Comparison of ENCODE assay signal across 8 cellular contexts in genomic region chr2:190649035-190649797, GRCh38. TPM values are rescaled to one million over a fixed set of nuclear protein-coding genes. Genes with fewer than 3 reads are reported as not detected.
DNase-seq lines count a peak whose midpoint lies in the region; ATAC-seq and TF ChIP-seq lines count a peak whose summit lies in the region.

Gene NAB1 (plus strand): TSS chr2:190649083. CDS start chr2:190659177, 10,094 bp downstream.

- peaks cover 8 to 45% of the 10 kb centered on the region in 2 donors for H3K4me1 ChIP-seq in adrenal gland (replicated peaks in 1 of 2)

- no peak for TF ChIP-seq CTCF in CD4-positive, alpha-beta T cell (IDR thresholded peaks at IDR 0.05)
- TF ChIP-seq CTCF in adrenal gland (IDR thresholded peaks at IDR 0.05), result no peak

- H3K36me3 ChIP-seq in adrenal gland (replicated peaks in 1 of 2), result no peaks in the 10 kb centered on the region

- CTCF ChIA-PET in CD4-positive, alpha-beta T cell (lab: Charles Lee), result interaction anchor here (0.6 to 4.0 kb wide), 6 partner anchors 18 to 873 kb away, joined by 3 to 30 read pairs (median 5); no protein-coding TSS in a partner anchor

- H3K4me1 Mint-ChIP-seq in CD4-positive, alpha-beta T cell (ENCODE audit: low read depth), result peaks cover 54% of the 10 kb centered on the region

- no peaks in the 10 kb centered on the region for H3K9me3 Mint-ChIP-seq in CD4-positive, alpha-beta T cell

- H3K27me3 ChIP-seq in CD4-positive, alpha-beta T cell (ENCODE audit: control insufficient read depth, insufficient read depth, low read length), result no peaks in the 10 kb centered on the region
- H3K27me3 ChIP-seq in adrenal gland, result no peaks in the 10 kb centered on the region

- DNase-seq in CD4-positive, alpha-beta T cell, result peak in 9 of 10 experiments; percentile 26 to 61 (median 42)
- peak; percentile 41 for DNase-seq in T follicular helper cell (ENCODE audit: low read depth)
- peak; percentile 48 to 69 (median 57) for DNase-seq in adrenal gland
- DNase-seq in hepatic stellate cell (ENCODE audit: low spot score), result peak; percentile 62
- peak; percentile 84 for DNase-seq in sciatic nerve (ENCODE audit: low spot score)
- no peak for DNase-seq in DMS114 treated with DMSO at 0.1 percent for 48 hours (lab: John Stamatoyannopoulos, UW; ENCODE audit: unreplicated experiment)

- POLR2A ChIA-PET in CD4-positive, alpha-beta T cell (lab: Charles Lee), result interaction anchor here (0.6 to 2.3 kb wide), 5 partner anchors 15 to 289 kb away, joined by 3 to 26 read pairs (median 3); partner anchors contain the start of gene NEMP2

- H3K27ac Mint-ChIP-seq in CD4-positive, alpha-beta T cell, result peak within 1 kb of the TSS; percentile 93

- peak; percentile 39 for ATAC-seq in CD4-positive, alpha-beta T cell (ENCODE audit: poor library complexity)
- peak; percentile 51 for ATAC-seq in GM19397 (IDR thresholded peaks at IDR 0.05; ENCODE audit: unreplicated experiment)
- peak; percentile 26 for ATAC-seq in HG03565 (IDR thresholded peaks at IDR 0.05; ENCODE audit: unreplicated experiment)
- peak; percentile 40 for ATAC-seq in sciatic nerve

- WGBS in adrenal gland, 4 donors, result 0 to 1% (median 0%) methylated on average over 9 to 92 of the region's 95 CpGs

- H3K9me3 ChIP-seq in CD4-positive, alpha-beta T cell (ENCODE audit: control insufficient read depth, low read length), result no peaks in the 10 kb centered on the region
- H3K9me3 ChIP-seq in adrenal gland (replicated peaks in 1 of 3), result no peaks in the 10 kb centered on the region

- H3K4me3 Mint-ChIP-seq in CD4-positive, alpha-beta T cell, result peak within 1 kb of the TSS; percentile 96

- intact Hi-C loops in CD4-positive, alpha-beta T cell (cut with DNase I, micrococcal nuclease), result loop anchor here (2.0 to 10.0 kb wide), 10 partner anchors 20 to 1204 kb away; partner anchors contain the start of genes NEMP2 (in 2 of the 2), MFSD6 (in 1 of the 2), NABP1 (in 1 of the 2) and ORMDL1 (in 1 of the 2)
- intact Hi-C loops in adrenal gland (cut with DNase I) (loop anchor here in 1 of 2 donors (10.0 kb wide), 1 partner anchor 114 kb away; the partner anchor contains the start of gene NEMP2), sciatic nerve (cut with DNase I) (no loop called here)

- peak within 1 kb of the TSS; percentile 83 for H3K27ac ChIP-seq in CD4-positive, alpha-beta T cell (ENCODE audit: low read depth, low read length)
- peak within 1 kb of the TSS; percentile 32 to 95 (median 84) for H3K27ac ChIP-seq in adrenal gland

- no peaks in the 10 kb centered on the region for H3K27me3 Mint-ChIP-seq in CD4-positive, alpha-beta T cell

- H3K36me3 Mint-ChIP-seq in CD4-positive, alpha-beta T cell (ENCODE audit: low read depth), result peaks cover 12% of the 10 kb centered on the region

- TF ChIP-seq POLR2A in adrenal gland (IDR thresholded peaks at IDR 0.05), result peak in 1 of 2 donors; percentile 41

- peak within 1 kb of the TSS; percentile 80 to 98 (median 94) for H3K4me3 ChIP-seq in adrenal gland

RNA-seq across cellular contexts. Expression of gene NAB1, which starts in this region (rescaled TPM):
- total RNA-seq in CD4-positive, alpha-beta T cell, result 10 to 100 TPM; 20.0 to 21.1 TPM
- total RNA-seq in adrenal gland (10 to 100 TPM; 19.3 to 43.7 (median 29.9) TPM), sciatic nerve (95.7 TPM)
- 10 to 100 TPM; 13.0 to 29.9 (median 15.9) TPM for polyA plus RNA-seq in adrenal gland
